ENCODE assay signal across 21 cellular contexts in the genomic region with DNA sequence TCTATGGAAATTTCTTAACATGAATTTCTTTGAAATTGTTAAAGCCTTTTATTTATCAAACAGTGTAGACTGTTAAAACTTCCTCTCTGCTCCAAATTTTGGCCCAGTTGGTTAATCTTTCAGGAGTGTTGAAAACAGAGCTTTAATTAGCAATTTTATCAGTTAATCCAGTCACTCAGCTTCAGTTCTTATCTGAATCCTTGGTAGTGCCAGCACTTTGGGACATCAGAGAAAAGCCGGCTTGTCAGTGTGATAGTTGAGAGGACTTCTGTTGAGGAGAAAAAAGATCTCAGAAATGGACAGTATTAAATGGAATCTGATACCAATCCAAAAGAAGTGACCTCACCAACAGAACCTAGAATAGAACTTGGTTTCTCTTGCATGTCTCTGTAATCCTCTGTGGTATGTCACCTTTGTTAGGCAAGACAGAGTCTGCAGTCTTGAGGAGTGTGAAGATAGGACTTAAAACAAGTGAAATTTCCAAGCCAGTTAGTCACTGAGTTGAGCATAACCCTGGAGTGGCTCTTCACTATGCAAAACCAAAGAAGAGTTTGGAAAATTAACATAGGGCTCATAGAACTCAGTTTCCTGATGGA.
DNase-seq lines count a peak whose midpoint lies in the region; ATAC-seq lines count a peak whose summit lies in the region.
"Had no signal": no experiment of that assay in that cellular context is flagged by ENCODE, and none has a peak within 500 bp of the region (broad histone marks: within the 10 kb centered on the region; RNA-seq: fewer than 3 reads in every experiment).

No MANE protein-coding gene starts in this region.

- H3K27ac ChIP-seq in aorta (ENCODE audit: low read depth in 1 of 2, low read length in 2 of 2), result no peak overlapping the region
- H3K27ac ChIP-seq: 22Rv1, ascending aorta, HL-60, spleen, tibial artery had no signal

- DNase-seq in NCI-H82 (lab: John Stamatoyannopoulos, UW) (peak; percentile 5), NCI-H82 treated with DMSO at 0.1 percent for 48 hours (lab: John Stamatoyannopoulos, UW; ENCODE audit: unreplicated experiment) (no peak), astrocyte of the hippocampus (ENCODE audit: low read depth, low spot score) (peak; percentile 1), iPS DF 19.7 (ENCODE audit: low read depth, low spot score) (peak; percentile 33), aorta (no peak), NCI-H510A treated with DMSO at 0.1 percent for 48 hours (lab: John Stamatoyannopoulos, UW) (no peak), hypothalamus (lab: John Stamatoyannopoulos, UW) (no peak), activated T-cell treated with anti-CD3 and anti-CD28 coated beads for 4 hours (no peak)
- DNase-seq: activated CD8-positive, alpha-beta memory T cell treated with anti-CD3 and anti-CD28 coated beads, Interleukin-2, amount 50 U/mL, for 4 hours; activated gamma-delta T cell treated with Interleukin-2 at 50 U/mL for 16 hours; CD4-positive, alpha-beta memory T cell; Kasumi-1; NCI-H1436; NCI-H2171 treated with DMSO at 0.1 percent for 48 hours; posterior cingulate gyrus; spleen; tibial artery had no signal

- no peaks in the 10 kb centered on the region for H3K4me1 ChIP-seq in aorta (ENCODE audit: control insufficient read depth in 1 of 2, insufficient read depth in 2 of 2, low read length in 2 of 2)
- H3K4me1 ChIP-seq: ascending aorta, spleen, tibial artery had no signal

- no peak overlapping the region for H3K4me3 ChIP-seq in aorta (ENCODE audit: low read length in 2 of 2)
- H3K4me3 ChIP-seq: ascending aorta, spleen, tibial artery had no signal

- no peaks in the 10 kb centered on the region for H3K36me3 ChIP-seq in aorta (ENCODE audit: control insufficient read depth in 1 of 2, insufficient read depth in 2 of 2, low read length in 1 of 2)
- H3K36me3 ChIP-seq: ascending aorta, spleen, tibial artery had no signal

- no peaks in the 10 kb centered on the region for H3K9me3 ChIP-seq in aorta (ENCODE audit: control insufficient read depth, low read length)
- H3K9me3 ChIP-seq: ascending aorta, spleen, tibial artery had no signal

- WGBS in aorta, 2 donors, result 0 to 8% methylated on average over 1 of the region's 1 CpG

- intact Hi-C loops in aorta (cut with DNase I), result no loop called here

- H3K27me3 ChIP-seq in aorta (ENCODE audit: control insufficient read depth in 1 of 2, insufficient read depth in 2 of 2, low read length in 1 of 2), result no peaks in the 10 kb centered on the region
- H3K27me3 ChIP-seq: ascending aorta, spleen, tibial artery had no signal

- peak; percentile 49 for ATAC-seq in aorta (ENCODE audit: low FRiP score)
- ATAC-seq: stimulated activated memory B cell treated with anti-CD40 and anti-IgM and Interleukin-4, amounts not matched to agents 10 μg/mL and 1 μg/mL and 100 μg/mL, for 72 hours had no signal

Comparison
In these comparisons a context has a peak if more than half of its experiments do, and no peak if none do; other contexts are left out.
1. DNase-seq: peak in NCI-H82 (single experiment), astrocyte of the hippocampus (single experiment) and iPS DF 19.7 (single experiment); none in NCI-H82 treated with DMSO at 0.1 percent for 48 hours (single experiment), aorta (0 of 2), NCI-H510A treated with DMSO at 0.1 percent for 48 hours (single experiment), hypothalamus (0 of 51) and activated T-cell treated with anti-CD3 and anti-CD28 coated beads for 4 hours (single experiment).